ENCODE assay signal across 10 cellular contexts in genomic region chr3:150743508-150743907, GRCh38. TPM values are rescaled to one million over a fixed set of nuclear protein-coding genes. Genes with fewer than 3 reads are reported as not detected.
DNase-seq lines count a peak whose midpoint lies in the region; ATAC-seq lines count a peak whose summit lies in the region.
"Had no signal": no experiment of that assay in that cellular context is flagged by ENCODE, and none has a peak within 500 bp of the region (broad histone marks: within the 10 kb centered on the region; RNA-seq: fewer than 3 reads in every experiment).

No MANE protein-coding gene starts in this region.

- H3K9me3 Mint-ChIP-seq in CD4-positive, alpha-beta memory T cell = peaks cover 0 to 2% (median 0%) of the 10 kb centered on the region in 8 donors
- no peaks in the 10 kb centered on the region for H3K9me3 Mint-ChIP-seq in IgD-negative memory B cell
- H3K9me3 Mint-ChIP-seq in naive thymus-derived CD8-positive, alpha-beta T cell = no peaks in the 10 kb centered on the region

- peaks cover 25 to 29% of the 10 kb centered on the region in 2 donors for H3K36me3 Mint-ChIP-seq in CD4-positive, alpha-beta memory T cell
- peaks cover 3% of the 10 kb centered on the region for H3K36me3 Mint-ChIP-seq in IgD-negative memory B cell
- peaks cover 0 to 37% (median 12%) of the 10 kb centered on the region in 3 donors for H3K36me3 Mint-ChIP-seq in naive thymus-derived CD8-positive, alpha-beta T cell

- H3K27me3 Mint-ChIP-seq in CD4-positive, alpha-beta memory T cell = no peaks in the 10 kb centered on the region
- H3K27me3 Mint-ChIP-seq in IgD-negative memory B cell = no peaks in the 10 kb centered on the region
- H3K27me3 Mint-ChIP-seq in naive thymus-derived CD8-positive, alpha-beta T cell = no peaks in the 10 kb centered on the region

- peaks cover 69% of the 10 kb centered on the region for H3K4me1 ChIP-seq in CD4-positive, alpha-beta memory T cell (ENCODE audit: insufficient read depth, low read length)

- H3K4me1 Mint-ChIP-seq in CD4-positive, alpha-beta memory T cell = peaks cover 56 to 92% (median 74%) of the 10 kb centered on the region in 4 donors
- H3K4me1 Mint-ChIP-seq in IgD-negative memory B cell = peaks cover 62 to 64% (median 64%) of the 10 kb centered on the region in 3 donors
- H3K4me1 Mint-ChIP-seq in naive thymus-derived CD8-positive, alpha-beta T cell = peaks cover 20 to 87% (median 55%) of the 10 kb centered on the region in 4 donors

- no peak overlapping the region for H3K27ac ChIP-seq in CD4-positive, alpha-beta memory T cell (ENCODE audit: low read depth, low read length)

- POLR2A ChIA-PET in CD4-positive, alpha-beta memory T cell (lab: Charles Lee; ENCODE audit: partially characterized antibody) = no interaction called here
- POLR2A ChIA-PET in naive thymus-derived CD8-positive, alpha-beta T cell (lab: Charles Lee) = interaction anchor here (0.6 kb wide), 1 partner anchor 145 kb away, joined by 8 read pairs; no protein-coding TSS in a partner anchor

- no peaks in the 10 kb centered on the region for H3K27me3 ChIP-seq in CD4-positive, alpha-beta memory T cell (ENCODE audit: insufficient read depth, low read length)

- ATAC-seq in naive thymus-derived CD8-positive, alpha-beta T cell = no peak
- ATAC-seq in HG02970 (IDR thresholded peaks at IDR 0.05; ENCODE audit: low FRiP score, unreplicated experiment) = no peak

- H3K4me3 ChIP-seq in CD4-positive, alpha-beta memory T cell (ENCODE audit: low read length in 2 of 2) = no peak overlapping the region

- DNase-seq in CD4-positive, alpha-beta memory T cell = no peak
- DNase-seq in astrocyte of the hippocampus (ENCODE audit: low read depth, low spot score) = peak; percentile 58
- DNase-seq in naive thymus-derived CD8-positive, alpha-beta T cell = no peak
- DNase-seq in NCI-H526 (lab: John Stamatoyannopoulos, UW) = no peak
- DNase-seq in HT-29 (ENCODE audit: low spot score) = no peak
- DNase-seq in activated CD4-positive, CD25-positive, alpha-beta regulatory T cell (lab: John Stamatoyannopoulos, UW) = no peak

- intact Hi-C loops in CD4-positive, alpha-beta memory T cell (cut with micrococcal nuclease) = no loop called here

- peaks cover 20% of the 10 kb centered on the region for H3K36me3 ChIP-seq in CD4-positive, alpha-beta memory T cell (ENCODE audit: insufficient read depth, low read length)

- no peak overlapping the region for H3K4me3 Mint-ChIP-seq in CD4-positive, alpha-beta memory T cell
- H3K4me3 Mint-ChIP-seq in IgD-negative memory B cell = peak overlapping the region in 2 of 4 donors; percentile 33 to 87
- no peak overlapping the region for H3K4me3 Mint-ChIP-seq in naive thymus-derived CD8-positive, alpha-beta T cell

- H3K27ac Mint-ChIP-seq in CD4-positive, alpha-beta memory T cell = peak overlapping the region in 4 of 7 donors; percentile 17 to 72 (median 40)
- H3K27ac Mint-ChIP-seq in IgD-negative memory B cell = peak overlapping the region; percentile 17 to 85 (median 70)
- peak overlapping the region in 6 of 10 donors; percentile 33 to 57 (median 42) for H3K27ac Mint-ChIP-seq in naive thymus-derived CD8-positive, alpha-beta T cell

- CTCF ChIA-PET in CD4-positive, alpha-beta memory T cell (lab: Charles Lee; ENCODE audit: partially characterized antibody) = interaction anchor here (1.1 to 1.3 kb wide), 3 partner anchors 9 to 44 kb away, joined by 3 to 4 read pairs (median 3); no protein-coding TSS in a partner anchor

- no peaks in the 10 kb centered on the region for H3K9me3 ChIP-seq in CD4-positive, alpha-beta memory T cell (ENCODE audit: control insufficient read depth in 1 of 2, low read length in 2 of 2)

RNA-seq across cellular contexts. Expression of gene SIAH2, which starts 19.5 kb away (rescaled TPM):
- total RNA-seq in CD4-positive, alpha-beta memory T cell = 10 to 100 TPM; 28.3 to 29.5 TPM
- 10 to 100 TPM; 35.9 to 48.3 TPM for polyA plus RNA-seq in CD4-positive, alpha-beta memory T cell
- polyA plus RNA-seq in IgD-negative memory B cell = 23.1 TPM
- total RNA-seq in naive thymus-derived CD8-positive, alpha-beta T cell = 10 to 100 TPM; 16.9 to 18.4 TPM
- polyA plus RNA-seq in naive thymus-derived CD8-positive, alpha-beta T cell = 10 to 100 TPM; 10.9 to 20.5 (median 20.3) TPM
- total RNA-seq in HT-29 (2014; rRNA removed; shearing (Covaris generic)) = 117 and 133 TPM in 2 replicates

RNA-seq across cellular contexts. Expression of gene ERICH6, which starts 39.8 kb away (rescaled TPM):
- total RNA-seq in CD4-positive, alpha-beta memory T cell = not detected
- under 1 TPM in 1 of 2 donors, not detected in 1; 0.75 TPM for polyA plus RNA-seq in CD4-positive, alpha-beta memory T cell
- 0.41 TPM for polyA plus RNA-seq in IgD-negative memory B cell
- not detected for total RNA-seq in naive thymus-derived CD8-positive, alpha-beta T cell
- under 1 TPM; 0.14 to 0.60 (median 0.27) TPM for polyA plus RNA-seq in naive thymus-derived CD8-positive, alpha-beta T cell
- total RNA-seq in HT-29 (2014; rRNA removed; shearing (Covaris generic)) = not detected in 2 replicates
- total RNA-seq: glomerular endothelial cell, NCI-H460 had no signal
